ENCODE assay signal across 9 cellular contexts in genomic region chr1:182617734-182618288, GRCh38. TPM values are rescaled to one million over a fixed set of nuclear protein-coding genes. Genes with fewer than 3 reads are reported as not detected.
DNase-seq lines count a peak whose midpoint lies in the region; ATAC-seq lines count a peak whose summit lies in the region.
"Had no signal": no experiment of that assay in that cellular context is flagged by ENCODE, and none has a peak within 500 bp of the region (broad histone marks: within the 10 kb centered on the region; RNA-seq: fewer than 3 reads in every experiment).

No MANE protein-coding gene starts in this region.

- H3K4me1 ChIP-seq in skeletal muscle tissue (ENCODE audit: control insufficient read depth in 3 of 3, insufficient read depth in 3 of 3, low read length in 3 of 3): peaks cover 18 to 28% (median 28%) of the 10 kb centered on the region in 3 donors
- H3K4me1 ChIP-seq in effector memory CD4-positive, alpha-beta T cell (ENCODE audit: control insufficient read depth, insufficient read depth, low read length, poor library complexity, severe bottlenecking): peaks cover 28% of the 10 kb centered on the region
- H3K4me1 ChIP-seq in CD8-positive, alpha-beta memory T cell (ENCODE audit: insufficient read depth, low read length): peaks cover 29% of the 10 kb centered on the region

- H3K36me3 Mint-ChIP-seq in CD8-positive, alpha-beta memory T cell: peaks cover 0 to 13% (median 4%) of the 10 kb centered on the region in 3 donors

- H3K36me3 ChIP-seq in skeletal muscle tissue (ENCODE audit: control insufficient read depth in 3 of 3, insufficient read depth in 3 of 3, low read length in 3 of 3): no peaks in the 10 kb centered on the region
- no peaks in the 10 kb centered on the region for H3K36me3 ChIP-seq in effector memory CD4-positive, alpha-beta T cell (ENCODE audit: control insufficient read depth, insufficient read depth, low read length)
- no peaks in the 10 kb centered on the region for H3K36me3 ChIP-seq in CD8-positive, alpha-beta memory T cell (ENCODE audit: insufficient read depth, low read length)

- peak; percentile 19 for ATAC-seq in esophagus mucosa

- peak overlapping the region; percentile 22 for H3K27ac ChIP-seq in skeletal muscle tissue (ENCODE audit: low read depth, low read length)
- no peak overlapping the region for H3K27ac ChIP-seq in effector memory CD4-positive, alpha-beta T cell (ENCODE audit: insufficient read depth, low read length, poor library complexity, severe bottlenecking)
- no peak overlapping the region for H3K27ac ChIP-seq in CD8-positive, alpha-beta memory T cell (ENCODE audit: low read depth, low read length)

- peaks cover 34 to 41% (median 34%) of the 10 kb centered on the region in 3 donors for H3K4me1 Mint-ChIP-seq in CD8-positive, alpha-beta memory T cell

- H3K4me3 Mint-ChIP-seq in CD8-positive, alpha-beta memory T cell: no peak overlapping the region

- no peak overlapping the region for H3K9ac ChIP-seq in skeletal muscle tissue (ENCODE audit: low read depth in 1 of 3, low read length in 3 of 3)

- H3K4me3 ChIP-seq in skeletal muscle tissue (ENCODE audit: low read length in 3 of 3): no peak overlapping the region
- H3K4me3 ChIP-seq in effector memory CD4-positive, alpha-beta T cell (ENCODE audit: insufficient read depth, low read depth, low read length, poor library complexity, severe bottlenecking): no peak overlapping the region
- no peak overlapping the region for H3K4me3 ChIP-seq in CD8-positive, alpha-beta memory T cell (ENCODE audit: low read length)

- POLR2A ChIA-PET in CD8-positive, alpha-beta memory T cell (lab: Charles Lee): no interaction called here

- H3K27me3 Mint-ChIP-seq in CD8-positive, alpha-beta memory T cell: peaks cover 47 to 48% of the 10 kb centered on the region in 2 donors

- peak; percentile 19 for DNase-seq in SIG-M5 treated with dmso at 0.1 percent for 504 hours (lab: John Stamatoyannopoulos, UW; ENCODE audit: unreplicated experiment)
- DNase-seq in SIG-M5 (lab: John Stamatoyannopoulos, UW): no peak
- peak; percentile 25 for DNase-seq in NCI-H524 treated with DMSO at 0.1 percent for 48 hours (lab: John Stamatoyannopoulos, UW)
- DNase-seq in effector memory CD4-positive, alpha-beta T cell: no peak
- no peak for DNase-seq in CD8-positive, alpha-beta memory T cell
- no peak for DNase-seq in stimulated activated CD4-positive, alpha-beta T cell treated with anti-CD3 and anti-CD28 coated beads, Interleukin-2, amount 100 ng/mL, for 24 hours
- DNase-seq: AML-193 had no signal

- peak overlapping the region in 3 of 8 donors; percentile 61 to 88 (median 83) for H3K27ac Mint-ChIP-seq in CD8-positive, alpha-beta memory T cell

- no peaks in the 10 kb centered on the region for H3K9me3 ChIP-seq in skeletal muscle tissue (ENCODE audit: control insufficient read depth in 3 of 3, low read length in 3 of 3)
- no peaks in the 10 kb centered on the region for H3K9me3 ChIP-seq in effector memory CD4-positive, alpha-beta T cell (ENCODE audit: control insufficient read depth, low read length)
- no peaks in the 10 kb centered on the region for H3K9me3 ChIP-seq in CD8-positive, alpha-beta memory T cell (ENCODE audit: low read length)

- H3K27me3 ChIP-seq in skeletal muscle tissue (ENCODE audit: control insufficient read depth in 3 of 3, insufficient read depth in 3 of 3, low read length in 3 of 3): no peaks in the 10 kb centered on the region
- no peaks in the 10 kb centered on the region for H3K27me3 ChIP-seq in effector memory CD4-positive, alpha-beta T cell (replicated peaks; ENCODE audit: control insufficient read depth, insufficient read depth, low read length, poor library complexity, severe bottlenecking)
- peaks cover 6% of the 10 kb centered on the region for H3K27me3 ChIP-seq in CD8-positive, alpha-beta memory T cell (ENCODE audit: insufficient read depth, low read length, poor library complexity, severe bottlenecking)

- peaks cover 8 to 13% (median 10%) of the 10 kb centered on the region in 5 donors for H3K9me3 Mint-ChIP-seq in CD8-positive, alpha-beta memory T cell

- CTCF ChIA-PET in CD8-positive, alpha-beta memory T cell (lab: Charles Lee): interaction anchor here (1.3 kb wide), 1 partner anchor 9 kb away, joined by 4 read pairs; no protein-coding TSS in a partner anchor

RNA-seq across cellular contexts. Expression of gene RGS16, which starts 13.6 kb away (rescaled TPM):
- 1.3 TPM for total RNA-seq in esophagus mucosa
- 7.8 TPM for total RNA-seq in skeletal muscle tissue
- total RNA-seq in CD8-positive, alpha-beta memory T cell: 10 to 100 TPM; 58.9 to 59.9 TPM
- polyA plus RNA-seq in CD8-positive, alpha-beta memory T cell: 0.21 TPM

RNA-seq across cellular contexts. Expression of gene RNASEL, which starts 28.8 kb away (rescaled TPM):
- 6.1 TPM for total RNA-seq in esophagus mucosa
- total RNA-seq in skeletal muscle tissue: 4.2 TPM
- total RNA-seq in CD8-positive, alpha-beta memory T cell: 1 to 10 TPM; 5.3 to 5.6 TPM
- 8.7 TPM for polyA plus RNA-seq in CD8-positive, alpha-beta memory T cell

Comparison
In these comparisons a context has a peak if more than half of its experiments do, and no peak if none do; other contexts are left out.
1. DNase-seq: peak in SIG-M5 treated with dmso at 0.1 percent for 504 hours (single experiment) and NCI-H524 treated with DMSO at 0.1 percent for 48 hours (single experiment); none in SIG-M5 (single experiment), effector memory CD4-positive, alpha-beta T cell (0 of 3), CD8-positive, alpha-beta memory T cell (0 of 5) and stimulated activated CD4-positive, alpha-beta T cell treated with anti-CD3 and anti-CD28 coated beads, Interleukin-2, amount 100 ng/mL, for 24 hours (0 of 2).